ENCODE assay signal across 28 cellular contexts in the genomic region with DNA sequence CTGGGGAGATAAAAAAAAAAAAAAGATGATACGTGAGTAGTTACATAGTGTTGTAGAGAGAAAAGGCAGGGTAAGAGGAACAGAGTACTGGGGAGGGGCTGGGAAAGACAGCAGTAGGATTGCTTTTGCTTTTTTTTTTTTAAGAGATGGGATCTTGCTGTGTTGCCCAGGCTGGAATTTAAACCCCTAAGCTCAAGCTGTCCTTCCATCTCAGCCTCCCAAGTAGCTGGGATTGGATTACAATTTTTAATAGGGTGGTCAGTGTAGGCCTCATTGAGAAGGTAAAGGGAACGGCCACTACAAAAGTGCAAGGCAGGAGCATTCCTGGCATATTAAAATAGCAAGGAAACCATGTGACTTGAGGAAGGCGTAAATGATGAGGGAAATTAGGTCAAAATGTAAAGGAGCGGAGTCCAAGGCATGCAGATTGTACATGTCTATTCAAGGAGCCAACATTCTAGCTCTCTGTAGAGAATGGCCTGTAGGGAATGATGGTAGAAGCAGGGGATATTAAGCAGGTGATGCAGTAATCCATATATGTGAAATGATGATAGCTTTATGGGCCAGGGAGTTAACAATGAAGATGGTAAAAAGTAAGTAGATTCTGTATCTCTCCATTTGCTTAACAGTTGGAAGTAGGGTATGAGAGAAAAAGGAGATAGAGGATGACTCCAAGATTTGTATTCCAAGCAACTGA. TPM values are rescaled to one million over a fixed set of nuclear protein-coding genes. Genes with fewer than 3 reads are reported as not detected.
DNase-seq lines count a peak whose midpoint lies in the region; ATAC-seq and TF ChIP-seq lines count a peak whose summit lies in the region.
"Had no signal": no experiment of that assay in that cellular context is flagged by ENCODE, and none has a peak within 500 bp of the region (broad histone marks: within the 10 kb centered on the region; RNA-seq: fewer than 3 reads in every experiment).

No MANE protein-coding gene starts in this region.

- H3K4me2 ChIP-seq in hepatocyte: no peak overlapping the region
- H3K4me2 ChIP-seq: neural progenitor cell had no signal

- H2AFZ ChIP-seq in hepatocyte: no peak overlapping the region
- H2AFZ ChIP-seq: neural progenitor cell had no signal

- H3K4me3 ChIP-seq in heart left ventricle (no peak overlapping the region), mesodermal cell (ENCODE audit: extremely low read depth, insufficient read depth, low read length, poor library complexity, severe bottlenecking) (no peak overlapping the region), hepatocyte (no peak overlapping the region)
- H3K4me3 ChIP-seq: neural progenitor cell, Peyer's patch, SJCRH30, stomach, tibial nerve had no signal

- peaks cover 9% of the 10 kb centered on the region; the same call in 1 of the 2 replicates for H3K9me3 Mint-ChIP-seq in WTC11
- H3K9me3 Mint-ChIP-seq in stimulated activated effector memory CD8-positive, alpha-beta T cell treated with anti-CD3 and anti-CD28 coated beads, Interleukin-12 subunit alpha, Interleukin-12 subunit beta, amount 100 ng/mL, for 72 hours: no peaks in the 10 kb centered on the region
- peaks cover 4% of the 10 kb centered on the region for H3K9me3 Mint-ChIP-seq in type B pancreatic cell
- H3K9me3 Mint-ChIP-seq: activated CD8-positive, alpha-beta T cell treated with anti-CD3 and anti-CD28 coated beads for 36 hours; activated naive CD4-positive, alpha-beta T cell treated with anti-CD3 and anti-CD28 coated beads, Interleukin-2, amount 50 U/mL, for 72 hours; activated T-helper 2 cell treated with anti-CD3 and anti-CD28 coated beads, Interferon-gamma antibody, Interleukin-2, Interleukin-4, amounts not matched to agents 10 μg/mL and 5 μg/mL and 100 μg/mL, durations not matched to agents 14 hours and 24 hours and 36 hours; CD8-positive, alpha-beta memory T cell; central memory CD8-positive, alpha-beta T cell had no signal

- no peaks in the 10 kb centered on the region for H3K9me3 ChIP-seq in heart left ventricle
- H3K9me3 ChIP-seq in mesodermal cell (ENCODE audit: control insufficient read depth, low read length): no peaks in the 10 kb centered on the region
- no peaks in the 10 kb centered on the region for H3K9me3 ChIP-seq in hepatocyte (ENCODE audit: low read depth)
- H3K9me3 ChIP-seq: Peyer's patch, SJCRH30, stomach, tibial nerve had no signal

- intact Hi-C loops in left ventricle myocardium superior (cut with micrococcal nuclease) (no loop called here), heart left ventricle (cut with DNase I) (no loop called here)

- H3K4me3 Mint-ChIP-seq in WTC11 (no peak overlapping the region), type B pancreatic cell (no peak overlapping the region)
- no peak overlapping the region for H3K4me3 Mint-ChIP-seq in stimulated activated effector memory CD8-positive, alpha-beta T cell treated with anti-CD3 and anti-CD28 coated beads, Interleukin-12 subunit alpha, Interleukin-12 subunit beta, amount 100 ng/mL, for 72 hours
- H3K4me3 Mint-ChIP-seq: activated CD8-positive, alpha-beta T cell treated with anti-CD3 and anti-CD28 coated beads for 36 hours; B cell; CD8-positive, alpha-beta memory T cell; central memory CD8-positive, alpha-beta T cell; IgD-negative memory B cell; neural progenitor cell had no signal

- H3K79me2 ChIP-seq in hepatocyte: peaks cover 99% of the 10 kb centered on the region

- WGBS in heart left ventricle, 4 donors: 62 to 76% (median 68%) methylated on average over 4 of the region's 4 CpGs
- WGBS in mesodermal cell (ENCODE audit: insufficient coverage in 2 of 2), 2 experiments: 96% methylated on average over 3 to 4 of the region's 4 CpGs
- 96% methylated on average over 4 of the region's 4 CpGs for WGBS in hepatocyte (ENCODE audit: low lambda C conversion rate, missing lambda C conversion rate)

- H3K27ac ChIP-seq in heart left ventricle (no peak overlapping the region), mesodermal cell (ENCODE audit: low read depth, low read length, severe bottlenecking) (peak overlapping the region; percentile 32), hepatocyte (no peak overlapping the region)
- H3K27ac ChIP-seq: neural progenitor cell, Peyer's patch, SJCRH30, stomach, tibial nerve had no signal

- H3K36me3 Mint-ChIP-seq in WTC11 (peaks cover 11% of the 10 kb centered on the region), type B pancreatic cell (peaks cover 45% of the 10 kb centered on the region)
- H3K36me3 Mint-ChIP-seq in stimulated activated effector memory CD8-positive, alpha-beta T cell treated with anti-CD3 and anti-CD28 coated beads, Interleukin-12 subunit alpha, Interleukin-12 subunit beta, amount 100 ng/mL, for 72 hours: no peaks in the 10 kb centered on the region

- H3K36me3 ChIP-seq in heart left ventricle (peaks cover 0 to 11% (median 0%) of the 10 kb centered on the region in 9 donors), mesodermal cell (ENCODE audit: control insufficient read depth, insufficient read depth, low read length) (peaks cover 46% of the 10 kb centered on the region), hepatocyte (replicated peaks; ENCODE audit: insufficient read depth, low read depth) (no peaks in the 10 kb centered on the region)
- H3K36me3 ChIP-seq: Peyer's patch, stomach had no signal

- no peak for TF ChIP-seq POLR2A in heart left ventricle (IDR thresholded peaks at IDR 0.05)

- CTCF ChIA-PET in WTC11 (lab: Charles Lee): no interaction called here

- H3K27me3 Mint-ChIP-seq in WTC11 (ENCODE audit: low read depth): no peaks in the 10 kb centered on the region
- no peaks in the 10 kb centered on the region for H3K27me3 Mint-ChIP-seq in type B pancreatic cell
- H3K27me3 Mint-ChIP-seq: activated CD8-positive, alpha-beta T cell treated with anti-CD3 and anti-CD28 coated beads for 36 hours; B cell; CD8-positive, alpha-beta memory T cell; central memory CD8-positive, alpha-beta T cell; IgD-negative memory B cell; progenitor cell of endocrine pancreas had no signal

- peak overlapping the region; percentile 3 for H3K27ac Mint-ChIP-seq in WTC11
- peak overlapping the region; percentile 23 for H3K27ac Mint-ChIP-seq in stimulated activated effector memory CD8-positive, alpha-beta T cell treated with anti-CD3 and anti-CD28 coated beads, Interleukin-12 subunit alpha, Interleukin-12 subunit beta, amount 100 ng/mL, for 72 hours
- no peak overlapping the region for H3K27ac Mint-ChIP-seq in type B pancreatic cell
- H3K27ac Mint-ChIP-seq: activated CD8-positive, alpha-beta T cell treated with anti-CD3 and anti-CD28 coated beads for 36 hours; activated T-helper 2 cell treated with anti-CD3 and anti-CD28 coated beads, Interferon-gamma antibody, Interleukin-2, Interleukin-4, amounts not matched to agents 10 μg/mL and 5 μg/mL and 100 μg/mL, durations not matched to agents 14 hours and 24 hours and 36 hours; B cell; neural progenitor cell had no signal

- ATAC-seq in left ventricle myocardium superior (peak; percentile 23), heart left ventricle (no peak), WTC11 (no peak), HG03196 (IDR thresholded peaks at IDR 0.05; ENCODE audit: unreplicated experiment) (no peak)
- no peak for ATAC-seq in stimulated activated effector memory CD8-positive, alpha-beta T cell treated with anti-CD3 and anti-CD28 coated beads, Interleukin-12 subunit alpha, Interleukin-12 subunit beta, amount 100 ng/mL, for 72 hours
- ATAC-seq: activated CD8-positive, alpha-beta T cell treated with anti-CD3 and anti-CD28 coated beads for 36 hours; activated naive CD4-positive, alpha-beta T cell treated with anti-CD3 and anti-CD28 coated beads, Interleukin-2, amount 50 U/mL, for 72 hours had no signal

- H3K9me2 ChIP-seq in hepatocyte (replicated peaks; ENCODE audit: insufficient read depth): no peaks in the 10 kb centered on the region

- POLR2A ChIA-PET in WTC11 (lab: Charles Lee): interaction anchor here (0.8 kb wide), 1 partner anchor 34 kb away, joined by 3 read pairs; no protein-coding TSS in a partner anchor

- H4K20me1 ChIP-seq in hepatocyte (ENCODE audit: insufficient read depth, poor library complexity, severe bottlenecking): peaks cover 41% of the 10 kb centered on the region

- no peak for DNase-seq in left ventricle myocardium superior
- no peak for DNase-seq in heart left ventricle
- DNase-seq in WTC11 (ENCODE audit: low spot score): no peak
- DNase-seq in stimulated activated effector memory CD8-positive, alpha-beta T cell treated with anti-CD3 and anti-CD28 coated beads, Interleukin-12 subunit alpha, Interleukin-12 subunit beta, amount 100 ng/mL, for 72 hours (ENCODE audit: low spot score in 2 of 2): no peak
- no peak for DNase-seq in type B pancreatic cell (ENCODE audit: extremely low spot score, unreplicated experiment)
- DNase-seq in hepatocyte (ENCODE audit: low spot score): no peak
- DNase-seq: activated CD4-positive, CD25-positive, alpha-beta regulatory T cell treated with anti-CD3 and anti-CD28 coated beads, Interleukin-2, amount 50 U/mL, for 72 hours; activated CD8-positive, alpha-beta T cell treated with anti-CD3 and anti-CD28 coated beads for 36 hours; anterior cingulate cortex; CD8-positive, alpha-beta memory T cell; GOT3; NCI-H1048; NCI-H1694 treated with DMSO at 0.1 percent for 48 hours; NCI-H2171; NCI-H524 treated with DMSO at 0.1 percent for 48 hours; Peyer's patch; SJCRH30; stomach had no signal

- H3K4me1 ChIP-seq in heart left ventricle (peaks cover 0 to 55% (median 12%) of the 10 kb centered on the region in 12 donors), mesodermal cell (ENCODE audit: control insufficient read depth, insufficient read depth, low read length, poor library complexity, severe bottlenecking) (no peaks in the 10 kb centered on the region), hepatocyte (ENCODE audit: insufficient read depth) (no peaks in the 10 kb centered on the region)
- H3K4me1 ChIP-seq: neural progenitor cell, Peyer's patch, SJCRH30 had no signal

- peaks cover 11% of the 10 kb centered on the region; the same call in 1 of the 2 replicates for H3K4me1 Mint-ChIP-seq in WTC11
- peaks cover 10% of the 10 kb centered on the region for H3K4me1 Mint-ChIP-seq in stimulated activated effector memory CD8-positive, alpha-beta T cell treated with anti-CD3 and anti-CD28 coated beads, Interleukin-12 subunit alpha, Interleukin-12 subunit beta, amount 100 ng/mL, for 72 hours
- H3K4me1 Mint-ChIP-seq in type B pancreatic cell (ENCODE audit: unreplicated experiment): peaks cover 6% of the 10 kb centered on the region
- H3K4me1 Mint-ChIP-seq: neural progenitor cell had no signal

- H3K27me3 ChIP-seq in heart left ventricle (no peaks in the 10 kb centered on the region), hepatocyte (no peaks in the 10 kb centered on the region)
- H3K27me3 ChIP-seq: neural progenitor cell, Peyer's patch, SJCRH30, stomach, tibial nerve had no signal

- no peak for TF ChIP-seq CTCF in heart left ventricle (IDR thresholded peaks at IDR 0.05)
- TF ChIP-seq CTCF in WTC11 (IDR thresholded peaks at IDR 0.05): no peak
- no peak for TF ChIP-seq CTCF in type B pancreatic cell (conservative IDR thresholded peaks at IDR 0.05)
- TF ChIP-seq CTCF in hepatocyte (IDR thresholded peaks at IDR 0.05; ENCODE audit: poor library complexity): no peak

RNA-seq across cellular contexts. Expression of a gene that starts 33.2 kb away (rescaled TPM):
- total RNA-seq in left ventricle myocardium superior (263 TPM), heart left ventricle (100 to 1,000 TPM; 141 to 277 (median 254) TPM), WTC11 (2021) (55.9 to 66.9 TPM (median 60.9 TPM) in 3 replicates), type B pancreatic cell (ENCODE audit: low replicate concordance) (157 and 169 TPM in 2 replicates), hepatocyte (136 and 144 TPM in 2 replicates)
- polyA plus RNA-seq in heart left ventricle (10 to 100 TPM; 21.0 to 55.2 TPM), hepatocyte (14.2 and 16.5 TPM in 2 replicates)
- polyA plus RNA-seq in mesodermal cell (2013, experiment 1 of 2): 74.0 TPM
- polyA plus RNA-seq in mesodermal cell (2013, experiment 2 of 2): 83.5 TPM
